ENCODE assay signal across 19 cellular contexts in the genomic region with DNA sequence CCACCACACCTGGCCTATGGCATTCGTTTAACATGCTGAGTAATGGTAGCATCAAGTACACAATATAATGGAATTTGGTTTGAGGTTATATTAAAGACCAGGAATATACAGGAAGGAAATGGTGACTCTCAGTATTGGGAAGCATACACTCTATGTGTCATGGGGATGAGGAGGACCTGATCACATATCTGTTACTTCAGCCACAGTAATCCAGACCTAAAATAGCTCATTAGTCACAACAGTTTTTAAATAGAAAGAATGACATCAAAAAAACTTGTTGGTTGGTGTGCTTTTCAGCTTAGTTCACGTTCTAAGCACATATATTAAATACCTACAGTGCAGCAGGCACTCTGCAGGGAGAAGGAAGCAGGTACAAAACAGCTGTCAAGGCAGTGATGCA. TPM values are rescaled to one million over a fixed set of nuclear protein-coding genes. Genes with fewer than 3 reads are reported as not detected.
A peak's percentile ranks its signal among the peaks of the same experiment; 100 is the strongest.
DNase-seq lines count a peak whose midpoint lies in the region; ATAC-seq, FAIRE-seq and TF ChIP-seq lines count a peak whose summit lies in the region.
"Had no signal": no experiment of that assay in that cellular context is flagged by ENCODE, and none has a peak within 500 bp of the region (broad histone marks: within the 10 kb centered on the region; RNA-seq: fewer than 3 reads in every experiment).

No MANE protein-coding gene starts in this region.

- DNase-seq in GM13977 (ENCODE audit: low spot score) (peak; percentile 23), LHCN-M2 (ENCODE audit: low read depth) (peak; percentile 11), bronchial epithelial cell (ENCODE audit: low read depth) (peak; percentile 92), psoas muscle (no peak), NCI-H524 (lab: John Stamatoyannopoulos, UW) (no peak), mucosa of descending colon (no peak), BE2C (no peak)
- DNase-seq: activated CD4-positive, alpha-beta T cell treated with anti-CD3 and anti-CD28 coated beads, Interleukin-2, amount 50 U/mL, for 48 hours; activated naive CD4-positive, alpha-beta T cell; AML-193; cerebellar nuclear complex; COR-L47; effector CD8-positive, alpha-beta T cell; GOT3; islet precursor cell; mesenchymal stem cell; NCI-H1105 treated with DMSO at 0.1 percent for 48 hours had no signal

- H3K36me3 ChIP-seq in bronchial epithelial cell (ENCODE audit: control insufficient read depth, insufficient read depth, low read length) (no peaks in the 10 kb centered on the region), psoas muscle (ENCODE audit: insufficient read depth in 1 of 2, low read depth in 1 of 2) (no peaks in the 10 kb centered on the region), mucosa of descending colon (ENCODE audit: low read depth) (no peaks in the 10 kb centered on the region), BE2C (no peaks in the 10 kb centered on the region)
- H3K36me3 ChIP-seq: thoracic aorta had no signal

- intact Hi-C loops in psoas muscle (cut with DNase I) (no loop called here), mucosa of descending colon (cut with DNase I, micrococcal nuclease) (no loop called here)

- FAIRE-seq in bronchial epithelial cell (lab: Jason Lieb, UNC), result no peak

- WGBS in psoas muscle, 3 donors, result 23 to 39% (median 24%) methylated on average over 2 of the region's 2 CpGs

- H3K4me3 ChIP-seq in bronchial epithelial cell (ENCODE audit: low read depth, low read length) (no peak overlapping the region), psoas muscle (no peak overlapping the region), mucosa of descending colon (no peak overlapping the region), BE2C (ENCODE audit: low read depth, low read length) (no peak overlapping the region)
- H3K4me3 ChIP-seq: thoracic aorta had no signal

- peak overlapping the region; percentile 82 for H3K27ac ChIP-seq in psoas muscle
- H3K27ac ChIP-seq: thoracic aorta had no signal

- H3K9me3 ChIP-seq in psoas muscle, result no peaks in the 10 kb centered on the region
- H3K9me3 ChIP-seq in mucosa of descending colon, result no peaks in the 10 kb centered on the region
- H3K9me3 ChIP-seq in BE2C, result no peaks in the 10 kb centered on the region
- H3K9me3 ChIP-seq: thoracic aorta had no signal

- in situ Hi-C loops in GM13977 (cut with MboI; ENCODE audit: low pct_unique_long_range_greater_than_20kb, low sequenced_read_pairs, unreplicated experiment), result no loop called here

- peak; percentile 87 to 94 (median 93) for ATAC-seq in psoas muscle
- no peak for ATAC-seq in mucosa of descending colon
- ATAC-seq: Panc1 had no signal

- H3K27me3 ChIP-seq in bronchial epithelial cell (ENCODE audit: control insufficient read depth, insufficient read depth, low read length) (no peaks in the 10 kb centered on the region), psoas muscle (ENCODE audit: insufficient read depth in 3 of 3, low read length in 2 of 3) (no peaks in the 10 kb centered on the region), BE2C (no peaks in the 10 kb centered on the region)

- H3K4me1 ChIP-seq in psoas muscle (peaks cover 53% of the 10 kb centered on the region), mucosa of descending colon (ENCODE audit: low read depth) (no peaks in the 10 kb centered on the region), BE2C (no peaks in the 10 kb centered on the region)

- TF ChIP-seq CTCF in GM13977 (IDR thresholded peaks at IDR 0.05; ENCODE audit: extremely low read depth, insufficient read depth, missing control alignments) (no peak), bronchial epithelial cell (IDR thresholded peaks at IDR 0.05; ENCODE audit: insufficient read depth, low read length, severe bottlenecking) (no peak), psoas muscle (IDR thresholded peaks at IDR 0.05) (no peak), mucosa of descending colon (IDR thresholded peaks at IDR 0.05) (no peak), BE2C (IDR thresholded peaks at IDR 0.05; ENCODE audit: low read depth, low read length) (no peak)

RNA-seq across cellular contexts. Expression of gene ATP2C1, which starts 52.5 kb away (rescaled TPM):
- total RNA-seq in LHCN-M2 (2014; rRNA removed) (59.2 and 59.8 TPM in 2 replicates), bronchial epithelial cell (96.9 and 149 TPM in 2 replicates), psoas muscle (10 to 100 TPM; 28.7 to 36.2 (median 31.5) TPM), mucosa of descending colon (10 to 100 TPM; 54.9 to 61.6 (median 56.9) TPM)
- 32.1 TPM for polyA plus RNA-seq in LHCN-M2 (2012)
- polyA plus RNA-seq in psoas muscle, result 10 to 100 TPM; 20.5 to 46.2 (median 27.8) TPM
- polyA plus RNA-seq in BE2C (2012; ENCODE audit: insufficient read depth, insufficient read length, low read depth), result 84.8 TPM

Comparison
In these comparisons a context has a peak if more than half of its experiments do, and no peak if none do; other contexts are left out.
1. DNase-seq: peak in GM13977 (single experiment), LHCN-M2 (single experiment) and bronchial epithelial cell (single experiment); none in psoas muscle (0 of 2), NCI-H524 (0 of 2), mucosa of descending colon (0 of 3) and BE2C (single experiment).